In the genomic region with DNA sequence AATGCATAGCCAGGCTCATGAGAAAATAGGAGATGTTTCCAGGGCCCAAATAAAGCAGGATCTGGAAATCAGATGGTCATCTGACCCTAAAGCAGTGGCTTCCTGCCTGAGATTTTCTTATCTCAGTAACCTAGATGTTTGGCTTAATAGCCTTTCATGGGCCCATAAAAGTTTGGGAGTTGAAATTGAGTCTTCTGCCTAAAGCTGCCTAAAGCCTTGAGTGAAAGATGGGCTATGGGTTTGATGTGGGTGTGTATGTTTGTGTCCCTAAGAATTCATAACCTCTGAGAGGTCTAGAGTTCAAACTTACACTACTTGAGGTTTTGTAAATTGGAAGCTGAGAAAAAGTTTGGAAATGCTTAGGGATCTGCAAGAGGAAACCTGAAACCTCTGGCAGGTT, we compare ENCODE assay signal across 21 cellular contexts.
DNase-seq lines count a peak whose midpoint lies in the region; ATAC-seq and TF ChIP-seq lines count a peak whose summit lies in the region.
"Had no signal": no experiment of that assay in that cellular context is flagged by ENCODE, and none has a peak within 500 bp of the region (broad histone marks: within the 10 kb centered on the region; RNA-seq: fewer than 3 reads in every experiment).

No MANE protein-coding gene starts in this region.

- peak overlapping the region; percentile 73 for H3K4me2 ChIP-seq in smooth muscle cell

- peaks cover 2% of the 10 kb centered on the region for H3K4me1 ChIP-seq in Panc1 (ENCODE audit: control insufficient read depth, insufficient read depth, low read length)
- peaks cover 24 to 43% of the 10 kb centered on the region in 2 donors for H3K4me1 ChIP-seq in left lung
- H3K4me1 ChIP-seq in smooth muscle cell (ENCODE audit: low read depth), result peaks cover 41% of the 10 kb centered on the region
- H3K4me1 ChIP-seq in A673 (ENCODE audit: insufficient read depth, low read length, poor library complexity, severe bottlenecking), result no peaks in the 10 kb centered on the region
- H3K4me1 ChIP-seq: pancreas had no signal

- no peak for TF ChIP-seq CTCF in CD14-positive monocyte (IDR thresholded peaks at IDR 0.05)
- no peak for TF ChIP-seq CTCF in Panc1 (IDR thresholded peaks at IDR 0.05)
- no peak for TF ChIP-seq CTCF in left lung (IDR thresholded peaks at IDR 0.05)
- no peak for TF ChIP-seq CTCF in smooth muscle cell (IDR thresholded peaks at IDR 0.05; ENCODE audit: borderline replicate concordance, insufficient read depth, poor library complexity, severe bottlenecking)
- no peak for TF ChIP-seq CTCF in A673 (conservative IDR thresholded peaks at IDR 0.05; ENCODE audit: low read depth, low read length)

- peaks cover 0 to 4% of the 10 kb centered on the region in 2 donors for H3K36me3 Mint-ChIP-seq in CD14-positive monocyte
- H3K36me3 Mint-ChIP-seq: activated naive CD4-positive, alpha-beta T cell treated with anti-CD3 and anti-CD28 coated beads, Interleukin-2, amount 10 ng/mL, durations not matched to agents 7 days and 5 days had no signal

- H3K9me3 ChIP-seq in Panc1 (ENCODE audit: control insufficient read depth, insufficient read depth, low read depth, low read length) (no peaks in the 10 kb centered on the region), left lung (no peaks in the 10 kb centered on the region), smooth muscle cell (replicated peaks; ENCODE audit: low read depth) (no peaks in the 10 kb centered on the region), A673 (ENCODE audit: low read depth, low read length, poor library complexity, severe bottlenecking) (no peaks in the 10 kb centered on the region)
- H3K9me3 ChIP-seq: pancreas, suprapubic skin had no signal

- peaks cover 57% of the 10 kb centered on the region for H3K4me1 Mint-ChIP-seq in CD14-positive monocyte

- H3K27ac Mint-ChIP-seq in CD14-positive monocyte, result peak overlapping the region; percentile 40 to 99 (median 95)
- H3K27ac Mint-ChIP-seq: activated naive CD4-positive, alpha-beta T cell treated with anti-CD3 and anti-CD28 coated beads, Interleukin-2, amount 10 ng/mL, durations not matched to agents 7 days and 5 days; activated T-cell treated with anti-CD3 and anti-CD28 coated beads, Interleukin-2, amount 50 U/mL, for 24 hours had no signal

- CTCF ChIA-PET in Panc1 (lab: Charles Lee) (no interaction called here), A673 (lab: Charles Lee) (interaction anchor here (0.6 kb wide), 1 partner anchor 267 kb away, joined by 3 read pairs; no protein-coding TSS in a partner anchor)

- in situ Hi-C loops in Panc1 (cut with HindIII; ENCODE audit: low pct_unique_long_range_greater_than_20kb, low sequenced_read_pairs), result no loop called here

- peaks cover 7% of the 10 kb centered on the region for H3K36me3 ChIP-seq in Panc1 (ENCODE audit: control insufficient read depth, insufficient read depth, low read length)
- H3K36me3 ChIP-seq in left lung, result no peaks in the 10 kb centered on the region
- no peaks in the 10 kb centered on the region for H3K36me3 ChIP-seq in smooth muscle cell (ENCODE audit: low read depth)
- peaks cover 12% of the 10 kb centered on the region for H3K36me3 ChIP-seq in A673 (ENCODE audit: insufficient read depth, low read length, poor library complexity, severe bottlenecking)
- H3K36me3 ChIP-seq: pancreas, suprapubic skin, WERI-Rb-1 had no signal

- no peak for DNase-seq in CD14-positive monocyte (ENCODE audit: low spot score)
- DNase-seq in Panc1 (ENCODE audit: low read depth, low spot score), result no peak
- no peak for DNase-seq in left lung
- no peak for DNase-seq in smooth muscle cell (lab: John Stamatoyannopoulos, UW; ENCODE audit: unreplicated experiment)
- DNase-seq in A673 (ENCODE audit: low spot score), result no peak
- no peak for DNase-seq in medulla oblongata (ENCODE audit: extremely low spot score)
- no peak for DNase-seq in AG08396 (ENCODE audit: low spot score)
- DNase-seq: activated CD4-positive, alpha-beta T cell treated with anti-CD3 and anti-CD28 coated beads, Interleukin-2, amount 50 U/mL, for 48 hours; activated naive CD4-positive, alpha-beta T cell treated with anti-CD3 and anti-CD28 coated beads, Interleukin-2, amount 10 ng/mL, durations not matched to agents 7 days and 5 days; activated T-cell treated with anti-CD3 and anti-CD28 coated beads, Interleukin-2, amount 50 U/mL, for 24 hours; left colon; NCI-H524; pancreas; SHP77; stimulated activated CD4-positive, alpha-beta T cell treated with anti-CD3 and anti-CD28 coated beads, Interleukin-4, amount 100 ng/mL, for 4 hours; WERI-Rb-1 had no signal

- peaks cover 39% of the 10 kb centered on the region for H3F3A ChIP-seq in smooth muscle cell (ENCODE audit: low read depth)

- no peak overlapping the region for H2AFZ ChIP-seq in smooth muscle cell (ENCODE audit: low read depth)

- no peak overlapping the region for H3K4me3 ChIP-seq in Panc1 (ENCODE audit: low read depth in 2 of 2, low read length in 2 of 2)
- H3K4me3 ChIP-seq in left lung, result no peak overlapping the region
- no peak overlapping the region for H3K4me3 ChIP-seq in smooth muscle cell
- no peak overlapping the region for H3K4me3 ChIP-seq in A673 (ENCODE audit: low read depth, low read length, poor library complexity, severe bottlenecking)
- H3K4me3 ChIP-seq: K562, pancreas, suprapubic skin had no signal

- H3K27ac ChIP-seq in Panc1 (ENCODE audit: low read length) (peak overlapping the region; percentile 5; the same call in 1 of the 2 replicates), left lung (peak overlapping the region; percentile 74 to 86), smooth muscle cell (ENCODE audit: low read depth) (peak overlapping the region; percentile 99), A673 (ENCODE audit: low read depth, low read length, poor library complexity, severe bottlenecking) (no peak overlapping the region)
- H3K27ac ChIP-seq: suprapubic skin, WERI-Rb-1 had no signal

- BruUV-seq in Panc1 (replicated peaks; lab: Mats Ljungman, UMichigan) (no TSS peak), A673 (replicated peaks; lab: Mats Ljungman, UMichigan) (no TSS peak)

- intact Hi-C loops in CD14-positive monocyte (cut with micrococcal nuclease), result no loop called here
- intact Hi-C loops in Panc1 (cut with micrococcal nuclease; ENCODE audit: unreplicated experiment), result no loop called here
- intact Hi-C loops in left lung (cut with DNase I), result no loop called here
- intact Hi-C loops in A673 (cut with micrococcal nuclease; ENCODE audit: unreplicated experiment), result no loop called here

- H3K9ac ChIP-seq in smooth muscle cell (ENCODE audit: low read depth), result peak overlapping the region; percentile 91

- H4K20me1 ChIP-seq in smooth muscle cell (ENCODE audit: low read depth), result no peaks in the 10 kb centered on the region

- peaks cover 6% of the 10 kb centered on the region for H3K79me2 ChIP-seq in smooth muscle cell (ENCODE audit: low read depth)

- no peaks in the 10 kb centered on the region for H3K27me3 ChIP-seq in Panc1 (ENCODE audit: control insufficient read depth, insufficient read depth, low read length)
- H3K27me3 ChIP-seq in left lung, result no peaks in the 10 kb centered on the region
- H3K27me3 ChIP-seq in smooth muscle cell (ENCODE audit: low read depth), result no peaks in the 10 kb centered on the region
- no peaks in the 10 kb centered on the region for H3K27me3 ChIP-seq in A673 (replicated peaks; ENCODE audit: insufficient read depth, low read depth, low read length, poor library complexity)
- H3K27me3 ChIP-seq: pancreas, suprapubic skin had no signal

- peaks cover 0 to 2% (median 0%) of the 10 kb centered on the region in 3 donors for H3K27me3 Mint-ChIP-seq in CD14-positive monocyte (ENCODE audit: low read depth in 3 of 3)

- H3K4me3 Mint-ChIP-seq in CD14-positive monocyte, result peak overlapping the region in 1 of 2 donors; percentile 25
- H3K4me3 Mint-ChIP-seq: activated naive CD4-positive, alpha-beta T cell treated with anti-CD3 and anti-CD28 coated beads, Interleukin-2, amount 10 ng/mL, durations not matched to agents 7 days and 5 days; activated T-cell treated with anti-CD3 and anti-CD28 coated beads, Interleukin-2, amount 50 U/mL, for 24 hours; brain; dendritic cell treated with granulocyte-macrophage colony-stimulating factor and Interleukin-4, amounts not matched to agents 40 ng/mL and 50 ng/mL, for 4 days had no signal

- peaks cover 0 to 2% (median 0%) of the 10 kb centered on the region in 7 donors for H3K9me3 Mint-ChIP-seq in CD14-positive monocyte
- H3K9me3 Mint-ChIP-seq: activated naive CD4-positive, alpha-beta T cell treated with anti-CD3 and anti-CD28 coated beads, Interleukin-2, amount 10 ng/mL, durations not matched to agents 7 days and 5 days; activated T-cell treated with anti-CD3 and anti-CD28 coated beads, Interleukin-2, amount 50 U/mL, for 24 hours; brain; dendritic cell treated with granulocyte-macrophage colony-stimulating factor and Interleukin-4, amounts not matched to agents 40 ng/mL and 50 ng/mL, for 4 days had no signal

- POLR2A ChIA-PET in Panc1 (lab: Charles Lee) (no interaction called here), A673 (lab: Charles Lee; ENCODE audit: low non-redundant PET) (no interaction called here)

- ATAC-seq in Panc1, result no peak
- ATAC-seq in left lung, result no peak
- ATAC-seq in HG03342 (IDR thresholded peaks at IDR 0.05; ENCODE audit: unreplicated experiment), result no peak
- ATAC-seq: K562, left colon had no signal
